Comparison of ENCODE assay signal across 18 cellular contexts in the genomic region with DNA sequence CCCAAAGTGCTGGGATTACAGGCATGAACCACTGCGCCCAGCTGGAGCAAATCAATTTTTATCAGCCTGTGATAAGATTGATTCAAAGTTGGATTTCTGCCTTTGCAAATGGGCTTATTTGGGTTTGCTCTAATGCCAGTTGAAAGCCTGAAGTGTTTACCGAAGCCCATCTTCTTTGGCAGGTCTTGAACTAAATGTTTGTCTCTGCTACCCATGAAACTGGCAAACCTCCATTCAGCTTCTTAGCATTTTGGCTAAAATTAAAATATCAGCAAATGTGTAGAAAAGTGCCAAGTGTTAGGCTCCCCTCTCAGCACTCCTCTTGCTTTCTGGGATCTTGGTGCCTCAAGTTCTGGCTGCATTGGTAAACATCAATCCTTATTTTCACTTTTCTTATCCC.
DNase-seq lines count a peak whose midpoint lies in the region; ATAC-seq and TF ChIP-seq lines count a peak whose summit lies in the region.
"Had no signal": no experiment of that assay in that cellular context is flagged by ENCODE, and none has a peak within 500 bp of the region (broad histone marks: within the 10 kb centered on the region; RNA-seq: fewer than 3 reads in every experiment).

No MANE protein-coding gene starts in this region.

- TF ChIP-seq CTCF in fibroblast of the aortic adventitia (IDR thresholded peaks at IDR 0.05; ENCODE audit: insufficient read depth, low read length) (no peak), left ventricle myocardium inferior (IDR thresholded peaks at IDR 0.05; ENCODE audit: borderline replicate concordance) (no peak)

- no peaks in the 10 kb centered on the region for H3K9me3 ChIP-seq in left ventricle myocardium inferior (replicated peaks)
- H3K9me3 ChIP-seq: BE2C had no signal

- peak; percentile 34 for DNase-seq in G401 (ENCODE audit: low spot score)
- peak; percentile 91 for DNase-seq in NCI-H446 treated with DMSO at 0.1 percent for 48 hours (lab: John Stamatoyannopoulos, UW)
- peak; percentile 53 for DNase-seq in fibroblast of the aortic adventitia (ENCODE audit: low read depth)
- peak; percentile 63 for DNase-seq in pons (ENCODE audit: low spot score)
- DNase-seq in activated CD4-positive, alpha-beta T cell treated with anti-CD3 and anti-CD28 coated beads for 48 hours = no peak
- DNase-seq in NCI-H2171 treated with DMSO at 0.1 percent for 48 hours (lab: John Stamatoyannopoulos, UW) = no peak
- DNase-seq in left ventricle myocardium inferior = no peak
- DNase-seq: BE2C; CD8-positive, alpha-beta T cell; COR-L47; DMS153; DMS79 treated with DMSO at 0.1 percent for 48 hours; EL; GDM1; HCEC 1CT; HFFc6 had no signal

- H3K4me3 ChIP-seq in fibroblast of the aortic adventitia (ENCODE audit: low read depth, low read length) = no peak overlapping the region
- H3K4me3 ChIP-seq in left ventricle myocardium inferior = no peak overlapping the region

- in situ Hi-C loops in G401 (cut with HindIII; ENCODE audit: low sequenced_read_pairs) = no loop called here

- intact Hi-C loops in left ventricle myocardium inferior (cut with micrococcal nuclease) = no loop called here

- H3K4me1 ChIP-seq in left ventricle myocardium inferior = no peaks in the 10 kb centered on the region

- H3K27me3 ChIP-seq in left ventricle myocardium inferior (ENCODE audit: low read depth) = no peaks in the 10 kb centered on the region
- H3K27me3 ChIP-seq: BE2C had no signal

- H3K36me3 ChIP-seq in left ventricle myocardium inferior = no peaks in the 10 kb centered on the region
- H3K36me3 ChIP-seq: BE2C had no signal

- no peak overlapping the region for H3K27ac ChIP-seq in left ventricle myocardium inferior (replicated peaks)
- H3K27ac ChIP-seq: C4-2B had no signal

- ATAC-seq in HG03342 (IDR thresholded peaks at IDR 0.05; ENCODE audit: unreplicated experiment) = no peak
- ATAC-seq: CD8-positive, alpha-beta T cell had no signal

Comparison
In these comparisons a context has a peak if more than half of its experiments do, and no peak if none do; other contexts are left out.
1. DNase-seq: peak in G401 (single experiment), NCI-H446 treated with DMSO at 0.1 percent for 48 hours (single experiment), fibroblast of the aortic adventitia (single experiment) and pons (single experiment); none in activated CD4-positive, alpha-beta T cell treated with anti-CD3 and anti-CD28 coated beads for 48 hours (single experiment), NCI-H2171 treated with DMSO at 0.1 percent for 48 hours (single experiment) and left ventricle myocardium inferior (single experiment).